22 cellular contexts compared by ENCODE assay signal in genomic region chr15:77852241-77853007, GRCh38.
DNase-seq lines count a peak whose midpoint lies in the region; ATAC-seq, FAIRE-seq and TF ChIP-seq lines count a peak whose summit lies in the region.
"Had no signal": no experiment of that assay in that cellular context is flagged by ENCODE, and none has a peak within 500 bp of the region (broad histone marks: within the 10 kb centered on the region; RNA-seq: fewer than 3 reads in every experiment).

No MANE protein-coding gene starts in this region.

- H3K9me3 Mint-ChIP-seq in activated CD4-positive, alpha-beta T cell treated with anti-CD3 and anti-CD28 coated beads for 36 hours (ENCODE audit: low read depth), result peaks cover 3% of the 10 kb centered on the region

- H3K9ac ChIP-seq in SK-N-MC (ENCODE audit: insufficient read length) (no peak overlapping the region), kidney (ENCODE audit: low read length in 2 of 2) (no peak overlapping the region)
- H3K9ac ChIP-seq: SK-N-SH had no signal

- intact Hi-C loops in activated CD4-positive, alpha-beta T cell treated with anti-CD3 and anti-CD28 coated beads for 36 hours (cut with DNase I, micrococcal nuclease), result no loop called here
- intact Hi-C loops in kidney (cut with DNase I), result no loop called here

- peaks cover 0 to 7% of the 10 kb centered on the region in 2 donors for H3K4me1 ChIP-seq in kidney (ENCODE audit: control insufficient read depth in 1 of 2, insufficient read depth in 1 of 2, low read depth in 1 of 2, low read length in 2 of 2)
- H3K4me1 ChIP-seq in small intestine (ENCODE audit: control insufficient read depth in 2 of 2, insufficient read depth in 1 of 2, low read depth in 1 of 2, low read length in 1 of 2), result no peaks in the 10 kb centered on the region
- H3K4me1 ChIP-seq: heart right ventricle, left ventricle myocardium inferior, upper lobe of left lung had no signal

- CTCF ChIA-PET in activated CD4-positive, alpha-beta T cell treated with anti-CD3 and anti-CD28 coated beads for 36 hours (lab: Charles Lee), result interaction anchor here (0.6 to 0.7 kb wide), 2 partner anchors 18 to 263 kb away, joined by 3 to 4 read pairs; no protein-coding TSS in a partner anchor

- no peaks in the 10 kb centered on the region for H3K36me3 Mint-ChIP-seq in activated CD4-positive, alpha-beta T cell treated with anti-CD3 and anti-CD28 coated beads for 36 hours (ENCODE audit: low read depth)

- WGBS in small intestine, 3 donors, result 14 to 51% (median 33%) methylated on average over 23 of the region's 23 CpGs

- no peaks in the 10 kb centered on the region for H3K4me1 Mint-ChIP-seq in activated CD4-positive, alpha-beta T cell treated with anti-CD3 and anti-CD28 coated beads for 36 hours
- H3K4me1 Mint-ChIP-seq: B cell, T-helper 17 cell had no signal

- no peak overlapping the region for H3K4me3 Mint-ChIP-seq in activated CD4-positive, alpha-beta T cell treated with anti-CD3 and anti-CD28 coated beads for 36 hours
- H3K4me3 Mint-ChIP-seq: B cell, neural crest cell, T-helper 17 cell had no signal

- H3K9me3 ChIP-seq in SK-N-MC (ENCODE audit: low read depth, low read length) (no peaks in the 10 kb centered on the region), kidney (ENCODE audit: control insufficient read depth in 1 of 2, low read length in 2 of 2) (no peaks in the 10 kb centered on the region), small intestine (ENCODE audit: control insufficient read depth, low read depth) (no peaks in the 10 kb centered on the region)

- H3K27ac Mint-ChIP-seq in activated CD4-positive, alpha-beta T cell treated with anti-CD3 and anti-CD28 coated beads for 36 hours, result no peak overlapping the region
- H3K27ac Mint-ChIP-seq: activated T-helper 2 cell treated with anti-CD3 and anti-CD28 coated beads, Interferon-gamma antibody, Interleukin-2, Interleukin-4, amounts not matched to agents 10 μg/mL and 5 μg/mL and 100 μg/mL, durations not matched to agents 14 hours and 24 hours and 36 hours; B cell; T-helper 17 cell had no signal

- POLR2A ChIA-PET in activated CD4-positive, alpha-beta T cell treated with anti-CD3 and anti-CD28 coated beads for 36 hours (lab: Charles Lee), result no interaction called here

- TF ChIP-seq CTCF in kidney (IDR thresholded peaks at IDR 0.05; ENCODE audit: borderline replicate concordance, extremely low read depth, insufficient read depth), result no peak

- H3K36me3 ChIP-seq in SK-N-MC (ENCODE audit: insufficient read depth, low read length) (no peaks in the 10 kb centered on the region), kidney (ENCODE audit: control insufficient read depth in 1 of 2, insufficient read depth in 2 of 2, low read length in 2 of 2) (no peaks in the 10 kb centered on the region), small intestine (ENCODE audit: control insufficient read depth in 2 of 2, insufficient read depth in 2 of 2, low read length in 2 of 2) (no peaks in the 10 kb centered on the region)
- H3K36me3 ChIP-seq: heart right ventricle, left ventricle myocardium inferior, upper lobe of left lung had no signal

- DNase-seq in activated CD4-positive, alpha-beta T cell treated with anti-CD3 and anti-CD28 coated beads for 36 hours, result peak; percentile 0
- no peak for DNase-seq in activated CD4-positive, alpha-beta T cell treated with anti-CD3 and anti-CD28 coated beads for 4 hours
- DNase-seq in SK-N-MC (ENCODE audit: low read depth, low spot score) (no peak), kidney (peak; percentile 35), small intestine (peak; percentile 52), SK-N-DZ (ENCODE audit: low spot score) (no peak), HuH-7.5 (ENCODE audit: low spot score) (no peak)
- DNase-seq: effector CD8-positive, alpha-beta T cell; foreskin fibroblast; heart right ventricle; KBM-7; left ventricle myocardium inferior; MM.1S; T-helper 17 cell had no signal

- FAIRE-seq in kidney (lab: Jason Lieb, UNC) (no peak), small intestine (lab: Jason Lieb, UNC) (no peak)
- FAIRE-seq: A204.1 had no signal

- peaks cover 0 to 3% of the 10 kb centered on the region in 2 donors for H3K27me3 ChIP-seq in small intestine (ENCODE audit: control insufficient read depth in 2 of 2, insufficient read depth in 2 of 2, low read length in 2 of 2)
- H3K27me3 ChIP-seq: upper lobe of left lung had no signal

- no peak for ATAC-seq in activated CD4-positive, alpha-beta T cell treated with anti-CD3 and anti-CD28 coated beads for 36 hours
- ATAC-seq in HG02642 (IDR thresholded peaks at IDR 0.05; ENCODE audit: poor library complexity, unreplicated experiment), result no peak
- ATAC-seq: sciatic nerve, T-helper 17 cell had no signal

- H3K27me3 Mint-ChIP-seq in activated CD4-positive, alpha-beta T cell treated with anti-CD3 and anti-CD28 coated beads for 36 hours, result peaks cover 16% of the 10 kb centered on the region

- no peak overlapping the region for H3K27ac ChIP-seq in SK-N-MC
- H3K27ac ChIP-seq in kidney (ENCODE audit: low read depth in 2 of 2, low read length in 2 of 2), result no peak overlapping the region
- no peak overlapping the region for H3K27ac ChIP-seq in small intestine (ENCODE audit: low read depth in 1 of 2, low read length in 1 of 2)
- H3K27ac ChIP-seq: heart right ventricle, left ventricle myocardium inferior, upper lobe of left lung had no signal

- H3K4me3 ChIP-seq in SK-N-MC, result peak overlapping the region; percentile 46
- no peak overlapping the region for H3K4me3 ChIP-seq in kidney (ENCODE audit: low read length in 2 of 2)
- H3K4me3 ChIP-seq in small intestine (ENCODE audit: low read depth in 1 of 2, low read length in 2 of 2), result no peak overlapping the region
- H3K4me3 ChIP-seq: heart right ventricle, left ventricle myocardium inferior, upper lobe of left lung had no signal

Comparison
In these comparisons a context has a peak if more than half of its experiments do, and no peak if none do; other contexts are left out.
1. DNase-seq: peak in activated CD4-positive, alpha-beta T cell treated with anti-CD3 and anti-CD28 coated beads for 36 hours (single experiment), kidney (single experiment) and small intestine (single experiment); none in activated CD4-positive, alpha-beta T cell treated with anti-CD3 and anti-CD28 coated beads for 4 hours (0 of 2), SK-N-MC (single experiment), SK-N-DZ (single experiment) and HuH-7.5 (single experiment).